Comparison of ENCODE assay signal across 9 cellular contexts in the genomic region with DNA sequence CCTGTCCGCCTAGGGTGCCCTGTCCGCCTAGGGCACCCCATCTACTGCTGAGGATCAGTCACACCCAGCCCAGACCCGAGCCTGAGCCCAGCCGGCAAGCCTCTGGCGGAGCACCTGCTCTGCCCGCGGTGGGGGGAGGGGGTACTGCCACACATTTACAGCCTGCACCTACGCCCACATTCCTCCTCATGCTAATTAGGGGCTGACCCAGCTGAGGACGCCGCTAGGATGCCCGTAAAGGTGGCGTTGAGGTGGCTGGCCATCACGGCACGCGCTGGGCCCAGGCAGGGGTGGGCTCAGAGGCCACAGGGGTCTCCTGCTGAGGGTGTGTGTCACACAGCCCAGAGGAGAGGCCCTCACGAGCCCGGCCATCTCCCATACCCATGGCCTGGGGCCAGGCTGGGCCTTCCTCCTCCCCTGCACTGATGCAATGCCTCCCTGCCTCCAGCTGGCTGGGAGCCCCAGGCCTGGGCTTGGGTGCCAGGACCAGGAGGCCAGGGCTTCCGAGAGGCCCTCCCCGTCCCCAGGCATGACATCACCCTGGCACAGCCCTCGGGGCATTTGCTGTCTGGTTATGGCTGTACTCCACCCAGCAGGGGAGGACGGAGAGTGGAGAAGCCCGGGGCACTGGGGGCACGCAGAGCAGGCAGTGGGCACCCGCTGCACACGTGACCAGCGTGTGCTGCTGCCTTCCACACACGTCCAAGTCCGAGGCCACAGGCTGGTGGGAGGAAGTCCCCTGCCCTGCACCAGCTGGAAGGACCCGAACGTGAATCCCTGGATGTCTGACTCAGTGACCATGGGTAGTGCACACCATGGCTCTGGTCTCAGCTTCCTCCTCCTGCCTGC. TPM values are rescaled to one million over a fixed set of nuclear protein-coding genes. Genes with fewer than 3 reads are reported as not detected.
DNase-seq lines count a peak whose midpoint lies in the region; ATAC-seq and TF ChIP-seq lines count a peak whose summit lies in the region.
"Had no signal": no experiment of that assay in that cellular context is flagged by ENCODE, and none has a peak within 500 bp of the region (broad histone marks: within the 10 kb centered on the region; RNA-seq: fewer than 3 reads in every experiment).

No MANE protein-coding gene starts in this region.

- H3K4me3 Mint-ChIP-seq in natural killer cell treated with Interleukin-12 subunit alpha and Interleukin-12 subunit beta and Interleukin-15 and Interleukin-18, amount 100 ng/mL, for 72 hours, result no peak overlapping the region

- H3K9me3 Mint-ChIP-seq in natural killer cell treated with Interleukin-12 subunit alpha and Interleukin-12 subunit beta and Interleukin-15 and Interleukin-18, amount 100 ng/mL, for 72 hours, result no peaks in the 10 kb centered on the region

- intact Hi-C loops in Panc1 (cut with micrococcal nuclease; ENCODE audit: unreplicated experiment), result no loop called here

- no TSS peak for BruUV-seq in Panc1 (replicated peaks; lab: Mats Ljungman, UMichigan)

- CTCF ChIA-PET in Panc1 (lab: Charles Lee), result interaction anchor here (0.6 to 2.6 kb wide), 3 partner anchors 13 to 15 kb away, joined by 3 to 11 read pairs (median 10); a partner anchor contains a TSS

- TF ChIP-seq CTCF in Panc1 (IDR thresholded peaks at IDR 0.05), result no peak

- peak overlapping the region; percentile 1; the same call in 1 of the 2 replicates for H3K27ac ChIP-seq in Panc1 (ENCODE audit: low read length)
- H3K27ac ChIP-seq: cardiac muscle cell had no signal

- H3K27me3 ChIP-seq in Panc1 (ENCODE audit: control insufficient read depth, insufficient read depth, low read length), result no peaks in the 10 kb centered on the region

- H3K4me1 ChIP-seq in Panc1 (ENCODE audit: control insufficient read depth, insufficient read depth, low read length), result peaks cover 17% of the 10 kb centered on the region

- no peaks in the 10 kb centered on the region for H3K36me3 Mint-ChIP-seq in natural killer cell treated with Interleukin-12 subunit alpha and Interleukin-12 subunit beta and Interleukin-15 and Interleukin-18, amount 100 ng/mL, for 72 hours

- no peaks in the 10 kb centered on the region for H3K4me1 Mint-ChIP-seq in natural killer cell treated with Interleukin-12 subunit alpha and Interleukin-12 subunit beta and Interleukin-15 and Interleukin-18, amount 100 ng/mL, for 72 hours (ENCODE audit: low read depth in 2 of 2)

- POLR2A ChIA-PET in Panc1 (lab: Charles Lee), result no interaction called here

- H3K9me3 ChIP-seq in Panc1 (ENCODE audit: control insufficient read depth, insufficient read depth, low read depth, low read length), result no peaks in the 10 kb centered on the region

- H3K36me3 ChIP-seq in Panc1 (ENCODE audit: control insufficient read depth, insufficient read depth, low read length), result no peaks in the 10 kb centered on the region
- H3K36me3 ChIP-seq: cardiac muscle cell had no signal

- H3K27ac Mint-ChIP-seq in natural killer cell treated with Interleukin-12 subunit alpha and Interleukin-12 subunit beta and Interleukin-15 and Interleukin-18, amount 100 ng/mL, for 72 hours, result no peak overlapping the region

- DNase-seq in EL, result peak; percentile 96
- peak; percentile 50 for DNase-seq in Panc1 (ENCODE audit: low read depth, low spot score)
- DNase-seq in fibroblast of peridontal ligament (ENCODE audit: extremely low read depth), result peak; percentile 74
- peak; percentile 42 for DNase-seq in natural killer cell treated with Interleukin-12 subunit alpha and Interleukin-12 subunit beta and Interleukin-15 and Interleukin-18, amount 100 ng/mL, for 72 hours (ENCODE audit: low spot score)
- no peak for DNase-seq in OCI-M2 (lab: John Stamatoyannopoulos, UW; ENCODE audit: unreplicated experiment)
- no peak for DNase-seq in NCI-H2171 (lab: John Stamatoyannopoulos, UW)
- DNase-seq in GM19238 (ENCODE audit: insufficient read length, low spot score), result no peak

- in situ Hi-C loops in Panc1 (cut with HindIII; ENCODE audit: low pct_unique_long_range_greater_than_20kb, low sequenced_read_pairs), result no loop called here

- peak; percentile 55 for ATAC-seq in Panc1
- no peak for ATAC-seq in natural killer cell treated with Interleukin-12 subunit alpha and Interleukin-12 subunit beta and Interleukin-15 and Interleukin-18, amount 100 ng/mL, for 72 hours
- no peak for ATAC-seq in GM21576 (IDR thresholded peaks at IDR 0.05; ENCODE audit: unreplicated experiment)

- 0 out of 4 replicates have a peak overlapping the region, but pooled peaks of 1 of the 2 experiments have one; percentile 4 for H3K4me3 ChIP-seq in Panc1 (ENCODE audit: low read depth in 2 of 2, low read length in 2 of 2)
- H3K4me3 ChIP-seq: cardiac muscle cell had no signal

- H3K27me3 Mint-ChIP-seq in natural killer cell treated with Interleukin-12 subunit alpha and Interleukin-12 subunit beta and Interleukin-15 and Interleukin-18, amount 100 ng/mL, for 72 hours, result peaks cover 0 to 5% of the 10 kb centered on the region in 2 donors

RNA-seq across cellular contexts. Expression of a gene that starts 12.7 kb away (rescaled TPM):
- 5.5 TPM for total RNA-seq in Panc1 (2021; ENCODE audit: unreplicated experiment)
- polyA plus RNA-seq in Panc1 (2012; ENCODE audit: insufficient read length), result 8.9 TPM
- total RNA-seq in natural killer cell treated with Interleukin-12 subunit alpha and Interleukin-12 subunit beta and Interleukin-15 and Interleukin-18, amount 100 ng/mL, for 72 hours, result 1 to 10 TPM; 4.2 to 5.4 TPM

RNA-seq across cellular contexts. Expression of a gene that starts 25.8 kb away (rescaled TPM):
- not detected for total RNA-seq in Panc1 (2021; ENCODE audit: unreplicated experiment)
- 1.0 TPM for polyA plus RNA-seq in Panc1 (2012; ENCODE audit: insufficient read length)
- total RNA-seq in natural killer cell treated with Interleukin-12 subunit alpha and Interleukin-12 subunit beta and Interleukin-15 and Interleukin-18, amount 100 ng/mL, for 72 hours, result not detected
- total RNA-seq: cardiac muscle cell had no signal
- polyA plus RNA-seq: cardiac muscle cell had no signal

RNA-seq across cellular contexts. Expression of a gene that starts 38.8 kb away (rescaled TPM):
- not detected for total RNA-seq in Panc1 (2021; ENCODE audit: unreplicated experiment)
- not detected for polyA plus RNA-seq in Panc1 (2012; ENCODE audit: insufficient read length)
- not detected for total RNA-seq in natural killer cell treated with Interleukin-12 subunit alpha and Interleukin-12 subunit beta and Interleukin-15 and Interleukin-18, amount 100 ng/mL, for 72 hours
- total RNA-seq: cardiac muscle cell had no signal
- polyA plus RNA-seq: cardiac muscle cell had no signal

RNA-seq across cellular contexts. Expression of a gene that starts 48.9 kb away (rescaled TPM):
- total RNA-seq in Panc1 (2021; ENCODE audit: unreplicated experiment), result not detected
- not detected for polyA plus RNA-seq in Panc1 (2012; ENCODE audit: insufficient read length)
- not detected for total RNA-seq in natural killer cell treated with Interleukin-12 subunit alpha and Interleukin-12 subunit beta and Interleukin-15 and Interleukin-18, amount 100 ng/mL, for 72 hours
- total RNA-seq: cardiac muscle cell had no signal
- polyA plus RNA-seq: cardiac muscle cell had no signal

Comparison
In these comparisons a context has a peak if more than half of its experiments do, and no peak if none do; other contexts are left out.
1. DNase-seq: peak in EL (single experiment), Panc1 (single experiment), fibroblast of peridontal ligament (single experiment) and natural killer cell treated with Interleukin-12 subunit alpha and Interleukin-12 subunit beta and Interleukin-15 and Interleukin-18, amount 100 ng/mL, for 72 hours (single experiment); none in OCI-M2 (single experiment), NCI-H2171 (single experiment) and GM19238 (single experiment).